In the genomic region with DNA sequence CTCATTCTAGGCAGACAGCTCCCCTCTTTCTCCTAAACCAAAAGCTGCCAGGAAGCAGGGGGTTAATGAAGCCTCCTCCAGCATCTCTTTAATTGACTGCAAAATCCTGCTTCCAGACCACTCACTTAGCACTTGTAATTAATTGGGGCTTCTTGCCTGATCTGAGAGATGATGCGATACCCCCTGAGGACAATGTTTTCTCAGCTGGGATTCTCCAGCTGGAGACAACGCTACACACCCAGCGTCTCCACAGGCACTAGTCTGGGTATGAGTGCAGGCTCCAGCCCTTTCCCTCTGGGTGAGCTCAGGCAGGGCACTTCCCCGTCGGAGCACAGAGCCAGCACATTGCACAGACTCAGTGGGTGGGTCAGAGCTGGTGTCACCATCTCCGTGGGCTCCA, we compare ENCODE assay signal across 26 cellular contexts. TPM values are rescaled to one million over a fixed set of nuclear protein-coding genes. Genes with fewer than 3 reads are reported as not detected.
DNase-seq lines count a peak whose midpoint lies in the region; ATAC-seq and TF ChIP-seq lines count a peak whose summit lies in the region.
"Had no signal": no experiment of that assay in that cellular context is flagged by ENCODE, and none has a peak within 500 bp of the region (broad histone marks: within the 10 kb centered on the region; RNA-seq: fewer than 3 reads in every experiment).

No MANE protein-coding gene starts in this region.

- TF ChIP-seq CTCF in A673 (conservative IDR thresholded peaks at IDR 0.05; ENCODE audit: low read depth, low read length): no peak

- H3K27me3 ChIP-seq in A673 (replicated peaks; ENCODE audit: insufficient read depth, low read depth, low read length, poor library complexity): no peaks in the 10 kb centered on the region
- H3K27me3 ChIP-seq: adrenal gland, brain microvascular endothelial cell, testis had no signal

- ATAC-seq in GM21367 (IDR thresholded peaks at IDR 0.05; ENCODE audit: unreplicated experiment): no peak
- ATAC-seq: activated T-cell treated with anti-CD3 and anti-CD28 coated beads, Interleukin-2, amount 50 U/mL, for 72 hours; left lobe of liver had no signal

- no peaks in the 10 kb centered on the region for H3K9me3 ChIP-seq in A673 (ENCODE audit: low read depth, low read length, poor library complexity, severe bottlenecking)
- H3K9me3 ChIP-seq: adrenal gland, neutrophil, prostate gland, SJSA1, testis had no signal

- peak; percentile 3 for DNase-seq in A673 (ENCODE audit: low spot score)
- peak; percentile 10 for DNase-seq in EH (ENCODE audit: low read depth)
- DNase-seq in NCI-H2171 (lab: John Stamatoyannopoulos, UW): peak; percentile 27
- DNase-seq in SHP77 treated with DMSO at 0.1 percent for 48 hours (lab: John Stamatoyannopoulos, UW): peak; percentile 24
- no peak for DNase-seq in stimulated activated CD4-positive, alpha-beta T cell treated with anti-CD3 and anti-CD28 coated beads, Interleukin-4, amount 100 ng/mL, for 4 hours
- no peak for DNase-seq in DMS153 treated with DMSO at 0.1 percent for 48 hours (lab: John Stamatoyannopoulos, UW; ENCODE audit: unreplicated experiment)
- DNase-seq in NCI-H1436 treated with DMSO at 0.1 percent for 48 hours (lab: John Stamatoyannopoulos, UW): no peak
- DNase-seq: activated CD4-positive, alpha-beta T cell treated with anti-CD3 and anti-CD28 coated beads, Interleukin-2, amount 50 U/mL, for 4 hours; activated naive CD4-positive, alpha-beta T cell treated with Interleukin-2 at 50 U/mL for 16 hours; activated T-cell treated with anti-CD3 and anti-CD28 coated beads, Interleukin-2, amount 50 U/mL, for 72 hours; adrenal gland; brain microvascular endothelial cell; C1 segment of cervical spinal cord; mesenchymal stem cell; NCI-H1048; NCI-H2107; stimulated activated naive CD4-positive, alpha-beta T cell treated with Interleukin-2 at 50 U/mL for 16 hours; testis had no signal

- no peaks in the 10 kb centered on the region for H3K36me3 ChIP-seq in A673 (ENCODE audit: insufficient read depth, low read length, poor library complexity, severe bottlenecking)
- H3K36me3 ChIP-seq: adrenal gland, brain microvascular endothelial cell, neutrophil, prostate gland, sigmoid colon, SJSA1 had no signal

- H3K27ac ChIP-seq in A673 (ENCODE audit: low read depth, low read length, poor library complexity, severe bottlenecking): no peak overlapping the region
- H3K27ac ChIP-seq: adrenal gland, brain microvascular endothelial cell, neutrophil, prostate gland, sigmoid colon, SJSA1, testis had no signal

- intact Hi-C loops in A673 (cut with micrococcal nuclease; ENCODE audit: unreplicated experiment): no loop called here

- POLR2A ChIA-PET in A673 (lab: Charles Lee; ENCODE audit: low non-redundant PET): no interaction called here

- BruUV-seq in A673 (replicated peaks; lab: Mats Ljungman, UMichigan): no TSS peak

- H3K4me1 ChIP-seq in A673 (ENCODE audit: insufficient read depth, low read length, poor library complexity, severe bottlenecking): no peaks in the 10 kb centered on the region
- H3K4me1 ChIP-seq: prostate gland, sigmoid colon, SJSA1, testis had no signal

- CTCF ChIA-PET in A673 (lab: Charles Lee): interaction anchor here (1.2 kb wide), 1 partner anchor 158 kb away, joined by 3 read pairs; no protein-coding TSS in a partner anchor

- H3K4me3 ChIP-seq in A673 (ENCODE audit: low read depth, low read length, poor library complexity, severe bottlenecking): no peak overlapping the region
- H3K4me3 ChIP-seq: adrenal gland, prostate gland, sigmoid colon, SJSA1, testis had no signal

RNA-seq across cellular contexts. Expression of a gene that starts 16.1 kb away (rescaled TPM):
- total RNA-seq in A673 (2021): 0.15 and 0.19 TPM in 2 replicates
- total RNA-seq: activated T-cell treated with anti-CD3 and anti-CD28 coated beads, Interleukin-2, amount 50 U/mL, for 72 hours; chondrocyte; left lobe of liver; SJSA1; T-helper 1 cell treated with Interleukin-12 subunit alpha and Interleukin-12 subunit beta and Interleukin-4 antibody, amounts not matched to agents 30 ng/mL and 1 ng/mL, for 36 hours had no signal

Comparison
In these comparisons a context has a peak if more than half of its experiments do, and no peak if none do; other contexts are left out.
1. DNase-seq: peak in A673 (single experiment), EH (single experiment), NCI-H2171 (single experiment) and SHP77 treated with DMSO at 0.1 percent for 48 hours (single experiment); none in stimulated activated CD4-positive, alpha-beta T cell treated with anti-CD3 and anti-CD28 coated beads, Interleukin-4, amount 100 ng/mL, for 4 hours (0 of 2), DMS153 treated with DMSO at 0.1 percent for 48 hours (single experiment) and NCI-H1436 treated with DMSO at 0.1 percent for 48 hours (single experiment).